In the genomic region with DNA sequence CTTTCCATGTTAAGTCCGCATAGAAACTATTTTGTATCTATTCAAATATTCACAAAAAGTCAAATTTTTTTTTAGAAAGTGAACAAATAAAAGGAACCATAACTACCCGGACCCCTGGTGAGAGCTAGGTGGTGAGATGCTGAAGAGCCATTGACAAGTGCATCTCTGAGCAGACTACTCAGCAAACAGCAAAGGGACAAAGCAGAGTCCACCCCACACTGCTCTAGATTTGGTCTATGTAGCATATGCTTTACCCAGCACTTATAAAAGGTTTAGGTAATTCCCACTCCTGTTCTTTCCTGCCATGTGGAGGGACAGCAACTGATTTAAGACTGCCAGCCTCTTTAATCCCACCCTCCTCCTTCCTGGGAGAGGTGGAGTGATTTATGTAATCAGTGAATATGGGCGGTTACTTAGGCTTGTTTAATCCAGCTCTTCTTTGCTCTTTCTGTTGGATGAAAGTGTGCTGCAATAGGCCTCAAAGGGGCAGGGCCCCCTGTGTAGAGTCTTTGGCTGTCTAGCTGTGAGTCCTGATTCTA, we compare ENCODE assay signal across 1 cellular context.
TF ChIP-seq lines count a peak whose summit lies in the region.

No MANE protein-coding gene starts in this region.

TF ChIP-seq in HepG2, 621 proteins besides CTCF, POLR2A, EP300 and RAD21 (continued from another document):
- TF ChIP-seq ZC3H13 (CRISPR knock-in tag; IDR thresholded peaks at IDR 0.05) (no peak), ZNF577 (CRISPR knock-in tag; IDR thresholded peaks at IDR 0.05; ENCODE audit: borderline replicate concordance, low read depth) (no peak), ZFP90 (CRISPR knock-in tag; IDR thresholded peaks at IDR 0.05; ENCODE audit: borderline replicate concordance) (no peak), NCOA2 (CRISPR knock-in tag; IDR thresholded peaks at IDR 0.05) (no peak), SRSF4 (IDR thresholded peaks at IDR 0.05; ENCODE audit: low read depth, low read length, poor library complexity, severe bottlenecking) (no peak), ZNF260 (CRISPR knock-in tag; IDR thresholded peaks at IDR 0.05; ENCODE audit: borderline replicate concordance, low read depth) (no peak)
- TF ChIP-seq, protein P1, sequence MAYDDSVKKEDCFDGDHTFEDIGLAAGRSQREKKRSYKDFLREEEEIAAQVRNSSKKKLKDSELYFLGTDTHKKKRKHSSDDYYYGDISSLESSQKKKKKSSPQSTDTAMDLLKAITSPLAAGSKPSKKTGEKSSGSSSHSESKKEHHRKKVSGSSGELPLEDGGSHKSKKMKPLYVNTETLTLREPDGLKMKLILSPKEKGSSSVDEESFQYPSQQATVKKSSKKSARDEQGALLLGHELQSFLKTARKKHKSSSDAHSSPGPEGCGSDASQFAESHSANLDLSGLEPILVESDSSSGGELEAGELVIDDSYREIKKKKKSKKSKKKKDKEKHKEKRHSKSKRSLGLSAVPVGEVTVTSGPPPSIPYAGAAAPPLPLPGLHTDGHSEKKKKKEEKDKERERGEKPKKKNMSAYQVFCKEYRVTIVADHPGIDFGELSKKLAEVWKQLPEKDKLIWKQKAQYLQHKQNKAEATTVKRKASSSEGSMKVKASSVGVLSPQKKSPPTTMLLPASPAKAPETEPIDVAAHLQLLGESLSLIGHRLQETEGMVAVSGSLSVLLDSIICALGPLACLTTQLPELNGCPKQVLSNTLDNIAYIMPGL (CRISPR knock-in tag; IDR thresholded peaks at IDR 0.05; ENCODE audit: borderline replicate concordance in 1 of 2, low read depth in 1 of 2), result no peak
- TF ChIP-seq, protein P2, sequence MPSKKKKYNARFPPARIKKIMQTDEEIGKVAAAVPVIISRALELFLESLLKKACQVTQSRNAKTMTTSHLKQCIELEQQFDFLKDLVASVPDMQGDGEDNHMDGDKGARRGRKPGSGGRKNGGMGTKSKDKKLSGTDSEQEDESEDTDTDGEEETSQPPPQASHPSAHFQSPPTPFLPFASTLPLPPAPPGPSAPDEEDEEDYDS (CRISPR knock-in tag; IDR thresholded peaks at IDR 0.05), result no peak
- TF ChIP-seq, protein P3, sequence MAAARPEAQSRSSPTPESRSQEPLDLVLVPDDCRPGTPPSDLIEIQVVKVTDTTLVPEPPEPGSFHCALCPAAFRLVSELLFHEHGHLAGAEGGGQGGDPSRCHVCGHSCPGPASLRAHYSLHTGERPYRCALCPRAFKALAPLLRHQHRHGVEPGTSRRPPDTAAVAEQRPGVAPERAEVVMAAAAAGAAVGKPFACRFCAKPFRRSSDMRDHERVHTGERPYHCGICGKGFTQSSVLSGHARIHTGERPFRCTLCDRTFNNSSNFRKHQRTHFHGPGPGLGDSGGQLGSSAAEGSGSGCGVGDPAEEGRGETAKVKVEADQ (CRISPR knock-in tag; IDR thresholded peaks at IDR 0.05; ENCODE audit: borderline replicate concordance), result no peak
- TF ChIP-seq, protein P4, sequence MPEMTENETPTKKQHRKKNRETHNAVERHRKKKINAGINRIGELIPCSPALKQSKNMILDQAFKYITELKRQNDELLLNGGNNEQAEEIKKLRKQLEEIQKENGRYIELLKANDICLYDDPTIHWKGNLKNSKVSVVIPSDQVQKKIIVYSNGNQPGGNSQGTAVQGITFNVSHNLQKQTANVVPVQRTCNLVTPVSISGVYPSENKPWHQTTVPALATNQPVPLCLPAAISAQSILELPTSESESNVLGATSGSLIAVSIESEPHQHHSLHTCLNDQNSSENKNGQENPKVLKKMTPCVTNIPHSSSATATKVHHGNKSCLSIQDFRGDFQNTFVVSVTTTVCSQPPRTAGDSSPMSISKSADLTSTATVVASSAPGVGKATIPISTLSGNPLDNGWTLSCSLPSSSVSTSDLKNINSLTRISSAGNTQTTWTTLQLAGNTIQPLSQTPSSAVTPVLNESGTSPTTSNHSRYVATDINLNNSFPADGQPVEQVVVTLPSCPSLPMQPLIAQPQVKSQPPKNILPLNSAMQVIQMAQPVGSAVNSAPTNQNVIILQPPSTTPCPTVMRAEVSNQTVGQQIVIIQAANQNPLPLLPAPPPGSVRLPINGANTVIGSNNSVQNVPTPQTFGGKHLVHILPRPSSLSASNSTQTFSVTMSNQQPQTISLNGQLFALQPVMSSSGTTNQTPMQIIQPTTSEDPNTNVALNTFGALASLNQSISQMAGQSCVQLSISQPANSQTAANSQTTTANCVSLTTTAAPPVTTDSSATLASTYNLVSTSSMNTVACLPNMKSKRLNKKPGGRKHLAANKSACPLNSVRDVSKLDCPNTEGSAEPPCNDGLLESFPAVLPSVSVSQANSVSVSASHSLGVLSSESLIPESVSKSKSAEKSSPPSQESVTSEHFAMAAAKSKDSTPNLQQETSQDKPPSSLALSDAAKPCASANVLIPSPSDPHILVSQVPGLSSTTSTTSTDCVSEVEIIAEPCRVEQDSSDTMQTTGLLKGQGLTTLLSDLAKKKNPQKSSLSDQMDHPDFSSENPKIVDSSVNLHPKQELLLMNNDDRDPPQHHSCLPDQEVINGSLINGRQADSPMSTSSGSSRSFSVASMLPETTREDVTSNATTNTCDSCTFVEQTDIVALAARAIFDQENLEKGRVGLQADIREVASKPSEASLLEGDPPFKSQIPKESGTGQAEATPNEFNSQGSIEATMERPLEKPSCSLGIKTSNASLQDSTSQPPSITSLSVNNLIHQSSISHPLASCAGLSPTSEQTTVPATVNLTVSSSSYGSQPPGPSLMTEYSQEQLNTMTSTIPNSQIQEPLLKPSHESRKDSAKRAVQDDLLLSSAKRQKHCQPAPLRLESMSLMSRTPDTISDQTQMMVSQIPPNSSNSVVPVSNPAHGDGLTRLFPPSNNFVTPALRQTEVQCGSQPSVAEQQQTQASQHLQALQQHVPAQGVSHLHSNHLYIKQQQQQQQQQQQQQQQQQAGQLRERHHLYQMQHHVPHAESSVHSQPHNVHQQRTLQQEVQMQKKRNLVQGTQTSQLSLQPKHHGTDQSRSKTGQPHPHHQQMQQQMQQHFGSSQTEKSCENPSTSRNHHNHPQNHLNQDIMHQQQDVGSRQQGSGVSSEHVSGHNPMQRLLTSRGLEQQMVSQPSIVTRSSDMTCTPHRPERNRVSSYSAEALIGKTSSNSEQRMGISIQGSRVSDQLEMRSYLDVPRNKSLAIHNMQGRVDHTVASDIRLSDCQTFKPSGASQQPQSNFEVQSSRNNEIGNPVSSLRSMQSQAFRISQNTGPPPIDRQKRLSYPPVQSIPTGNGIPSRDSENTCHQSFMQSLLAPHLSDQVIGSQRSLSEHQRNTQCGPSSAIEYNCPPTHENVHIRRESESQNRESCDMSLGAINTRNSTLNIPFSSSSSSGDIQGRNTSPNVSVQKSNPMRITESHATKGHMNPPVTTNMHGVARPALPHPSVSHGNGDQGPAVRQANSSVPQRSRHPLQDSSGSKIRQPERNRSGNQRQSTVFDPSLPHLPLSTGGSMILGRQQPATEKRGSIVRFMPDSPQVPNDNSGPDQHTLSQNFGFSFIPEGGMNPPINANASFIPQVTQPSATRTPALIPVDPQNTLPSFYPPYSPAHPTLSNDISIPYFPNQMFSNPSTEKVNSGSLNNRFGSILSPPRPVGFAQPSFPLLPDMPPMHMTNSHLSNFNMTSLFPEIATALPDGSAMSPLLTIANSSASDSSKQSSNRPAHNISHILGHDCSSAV (CRISPR knock-in tag; IDR thresholded peaks at IDR 0.05; ENCODE audit: borderline replicate concordance), result no peak
